ENCODE assay signal across 10 cellular contexts in the genomic region with DNA sequence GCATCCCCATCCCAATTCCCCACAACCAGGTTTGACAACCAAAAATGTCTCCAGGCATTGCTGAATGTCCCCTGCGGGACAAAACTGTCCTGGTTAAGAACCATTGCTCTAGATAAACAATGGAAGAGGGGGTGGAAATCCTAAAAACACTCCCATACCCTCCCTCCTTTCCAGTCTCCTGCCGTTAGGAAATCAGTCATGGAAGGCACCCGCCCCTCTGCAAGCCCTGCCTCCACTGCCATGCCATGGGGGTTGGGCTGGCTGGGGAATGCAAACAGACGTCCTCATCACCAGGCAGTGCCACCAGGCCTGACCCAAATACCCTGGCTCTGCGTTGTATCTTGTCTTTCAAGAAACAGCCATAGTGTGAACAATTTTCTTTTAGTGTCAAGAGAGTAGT. TPM values are rescaled to one million over a fixed set of nuclear protein-coding genes. Genes with fewer than 3 reads are reported as not detected.
DNase-seq lines count a peak whose midpoint lies in the region; ATAC-seq, FAIRE-seq and TF ChIP-seq lines count a peak whose summit lies in the region.
"Had no signal": no experiment of that assay in that cellular context is flagged by ENCODE, and none has a peak within 500 bp of the region (broad histone marks: within the 10 kb centered on the region; RNA-seq: fewer than 3 reads in every experiment).

No MANE protein-coding gene starts in this region.

- no peak for ATAC-seq in activated naive CD8-positive, alpha-beta T cell treated with anti-CD3 and anti-CD28 coated beads, Interleukin-2, amount 50 U/mL, for 24 hours
- no peak for ATAC-seq in stimulated activated memory B cell treated with anti-CD40 and anti-IgM and Interleukin-4, amounts not matched to agents 10 μg/mL and 1 μg/mL and 100 μg/mL, for 72 hours
- ATAC-seq in GM21423 (IDR thresholded peaks at IDR 0.05; ENCODE audit: unreplicated experiment) = no peak

- peaks cover 3 to 11% of the 10 kb centered on the region in 2 donors for H3K4me1 ChIP-seq in small intestine (ENCODE audit: control insufficient read depth in 2 of 2, insufficient read depth in 1 of 2, low read depth in 1 of 2, low read length in 1 of 2)

- H3K9me3 ChIP-seq in small intestine (ENCODE audit: control insufficient read depth, low read depth) = no peaks in the 10 kb centered on the region

- H3K4me3 ChIP-seq in small intestine (ENCODE audit: low read depth in 1 of 2, low read length in 2 of 2) = no peak overlapping the region

- H3K4me3 Mint-ChIP-seq in T-helper 2 cell treated with Interferon-gamma antibody and Interleukin-4, amounts not matched to agents 5 μg/mL and 100 μg/mL, for 36 hours = no peak overlapping the region
- H3K4me3 Mint-ChIP-seq in activated naive CD8-positive, alpha-beta T cell treated with anti-CD3 and anti-CD28 coated beads, Interleukin-2, amount 50 U/mL, for 24 hours = peak overlapping the region; percentile 30
- H3K4me3 Mint-ChIP-seq in stimulated activated memory B cell treated with anti-CD40 and anti-IgM and Interleukin-4, amounts not matched to agents 10 μg/mL and 1 μg/mL and 100 μg/mL, for 72 hours = peak overlapping the region; percentile 61

- H3K27me3 Mint-ChIP-seq in T-helper 2 cell treated with Interferon-gamma antibody and Interleukin-4, amounts not matched to agents 5 μg/mL and 100 μg/mL, for 36 hours (ENCODE audit: low read depth) = no peaks in the 10 kb centered on the region
- no peaks in the 10 kb centered on the region for H3K27me3 Mint-ChIP-seq in activated naive CD8-positive, alpha-beta T cell treated with anti-CD3 and anti-CD28 coated beads, Interleukin-2, amount 50 U/mL, for 24 hours
- H3K27me3 Mint-ChIP-seq in stimulated activated memory B cell treated with anti-CD40 and anti-IgM and Interleukin-4, amounts not matched to agents 10 μg/mL and 1 μg/mL and 100 μg/mL, for 72 hours = no peaks in the 10 kb centered on the region

- TF ChIP-seq CTCF in GM13977 (IDR thresholded peaks at IDR 0.05; ENCODE audit: extremely low read depth, insufficient read depth, missing control alignments) = no peak

- no peaks in the 10 kb centered on the region for H3K36me3 ChIP-seq in small intestine (ENCODE audit: control insufficient read depth in 2 of 2, insufficient read depth in 2 of 2, low read length in 2 of 2)

- no peak for DNase-seq in T-helper 2 cell treated with Interferon-gamma antibody and Interleukin-4, amounts not matched to agents 5 μg/mL and 100 μg/mL, for 36 hours (ENCODE audit: low spot score)
- DNase-seq in T-helper 2 cell (no peak), islet precursor cell (peak; percentile 70), GM13977 (ENCODE audit: low spot score) (no peak), small intestine (no peak)
- no peak for DNase-seq in activated naive CD8-positive, alpha-beta T cell treated with anti-CD3 and anti-CD28 coated beads, Interleukin-2, amount 50 U/mL, for 24 hours
- DNase-seq: ACHN, NCI-H187 had no signal

- peaks cover 72% of the 10 kb centered on the region for H3K4me1 Mint-ChIP-seq in T-helper 2 cell treated with Interferon-gamma antibody and Interleukin-4, amounts not matched to agents 5 μg/mL and 100 μg/mL, for 36 hours (ENCODE audit: low read depth)
- H3K4me1 Mint-ChIP-seq in activated naive CD8-positive, alpha-beta T cell treated with anti-CD3 and anti-CD28 coated beads, Interleukin-2, amount 50 U/mL, for 24 hours = peaks cover 99% of the 10 kb centered on the region
- peaks cover 96% of the 10 kb centered on the region for H3K4me1 Mint-ChIP-seq in stimulated activated memory B cell treated with anti-CD40 and anti-IgM and Interleukin-4, amounts not matched to agents 10 μg/mL and 1 μg/mL and 100 μg/mL, for 72 hours

- H3K27ac Mint-ChIP-seq in T-helper 2 cell treated with Interferon-gamma antibody and Interleukin-4, amounts not matched to agents 5 μg/mL and 100 μg/mL, for 36 hours = peak overlapping the region; percentile 68
- peak overlapping the region; percentile 90 for H3K27ac Mint-ChIP-seq in activated naive CD8-positive, alpha-beta T cell treated with anti-CD3 and anti-CD28 coated beads, Interleukin-2, amount 50 U/mL, for 24 hours
- peak overlapping the region; percentile 95 for H3K27ac Mint-ChIP-seq in stimulated activated memory B cell treated with anti-CD40 and anti-IgM and Interleukin-4, amounts not matched to agents 10 μg/mL and 1 μg/mL and 100 μg/mL, for 72 hours

- WGBS in small intestine, 3 donors = 31 to 41% (median 40%) methylated on average over 5 of the region's 5 CpGs

- in situ Hi-C loops in GM13977 (cut with MboI; ENCODE audit: low pct_unique_long_range_greater_than_20kb, low sequenced_read_pairs, unreplicated experiment) = no loop called here

- H3K36me3 Mint-ChIP-seq in T-helper 2 cell treated with Interferon-gamma antibody and Interleukin-4, amounts not matched to agents 5 μg/mL and 100 μg/mL, for 36 hours (ENCODE audit: low read depth) = peaks cover 16% of the 10 kb centered on the region
- H3K36me3 Mint-ChIP-seq in activated naive CD8-positive, alpha-beta T cell treated with anti-CD3 and anti-CD28 coated beads, Interleukin-2, amount 50 U/mL, for 24 hours (ENCODE audit: low read depth) = peaks cover 3% of the 10 kb centered on the region
- H3K36me3 Mint-ChIP-seq in stimulated activated memory B cell treated with anti-CD40 and anti-IgM and Interleukin-4, amounts not matched to agents 10 μg/mL and 1 μg/mL and 100 μg/mL, for 72 hours = peaks cover 60% of the 10 kb centered on the region

- FAIRE-seq in small intestine (lab: Jason Lieb, UNC) = no peak

- H3K27me3 ChIP-seq in small intestine (ENCODE audit: control insufficient read depth in 2 of 2, insufficient read depth in 2 of 2, low read length in 2 of 2) = no peaks in the 10 kb centered on the region

- H3K27ac ChIP-seq in small intestine (ENCODE audit: low read depth in 1 of 2, low read length in 1 of 2) = no peak overlapping the region

- H3K9me3 Mint-ChIP-seq in T-helper 2 cell treated with Interferon-gamma antibody and Interleukin-4, amounts not matched to agents 5 μg/mL and 100 μg/mL, for 36 hours = no peaks in the 10 kb centered on the region
- no peaks in the 10 kb centered on the region for H3K9me3 Mint-ChIP-seq in activated naive CD8-positive, alpha-beta T cell treated with anti-CD3 and anti-CD28 coated beads, Interleukin-2, amount 50 U/mL, for 24 hours
- no peaks in the 10 kb centered on the region for H3K9me3 Mint-ChIP-seq in stimulated activated memory B cell treated with anti-CD40 and anti-IgM and Interleukin-4, amounts not matched to agents 10 μg/mL and 1 μg/mL and 100 μg/mL, for 72 hours

RNA-seq across cellular contexts. Expression of a gene that starts 57.5 kb away (rescaled TPM):
- polyA plus RNA-seq in small intestine = 10 to 100 TPM; 37.6 to 46.3 (median 38.6) TPM
